ENCODE assay signal across 3 cellular contexts in the genomic region with DNA sequence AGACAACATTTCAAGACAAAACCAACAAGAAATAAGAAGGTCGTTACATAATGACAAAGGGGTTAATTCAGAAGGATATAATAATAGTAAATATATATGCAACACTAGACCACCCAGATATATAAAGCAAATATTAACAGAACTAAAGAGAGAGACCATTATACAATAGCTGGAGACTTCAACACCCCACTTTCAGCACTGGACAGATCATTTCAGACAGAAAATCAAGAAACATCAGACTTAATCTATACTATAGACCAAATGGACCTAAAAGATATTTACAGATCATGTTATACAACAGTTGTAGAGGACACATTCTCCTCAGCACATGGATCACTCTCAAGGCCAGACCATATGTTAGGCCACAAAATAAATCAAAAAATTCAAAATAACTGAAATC.
TF ChIP-seq lines count a peak whose summit lies in the region.

No MANE protein-coding gene starts in this region.

TF ChIP-seq in A549, 52 proteins besides CTCF, POLR2A, EP300 and RAD21:
- TF ChIP-seq, protein P1, sequence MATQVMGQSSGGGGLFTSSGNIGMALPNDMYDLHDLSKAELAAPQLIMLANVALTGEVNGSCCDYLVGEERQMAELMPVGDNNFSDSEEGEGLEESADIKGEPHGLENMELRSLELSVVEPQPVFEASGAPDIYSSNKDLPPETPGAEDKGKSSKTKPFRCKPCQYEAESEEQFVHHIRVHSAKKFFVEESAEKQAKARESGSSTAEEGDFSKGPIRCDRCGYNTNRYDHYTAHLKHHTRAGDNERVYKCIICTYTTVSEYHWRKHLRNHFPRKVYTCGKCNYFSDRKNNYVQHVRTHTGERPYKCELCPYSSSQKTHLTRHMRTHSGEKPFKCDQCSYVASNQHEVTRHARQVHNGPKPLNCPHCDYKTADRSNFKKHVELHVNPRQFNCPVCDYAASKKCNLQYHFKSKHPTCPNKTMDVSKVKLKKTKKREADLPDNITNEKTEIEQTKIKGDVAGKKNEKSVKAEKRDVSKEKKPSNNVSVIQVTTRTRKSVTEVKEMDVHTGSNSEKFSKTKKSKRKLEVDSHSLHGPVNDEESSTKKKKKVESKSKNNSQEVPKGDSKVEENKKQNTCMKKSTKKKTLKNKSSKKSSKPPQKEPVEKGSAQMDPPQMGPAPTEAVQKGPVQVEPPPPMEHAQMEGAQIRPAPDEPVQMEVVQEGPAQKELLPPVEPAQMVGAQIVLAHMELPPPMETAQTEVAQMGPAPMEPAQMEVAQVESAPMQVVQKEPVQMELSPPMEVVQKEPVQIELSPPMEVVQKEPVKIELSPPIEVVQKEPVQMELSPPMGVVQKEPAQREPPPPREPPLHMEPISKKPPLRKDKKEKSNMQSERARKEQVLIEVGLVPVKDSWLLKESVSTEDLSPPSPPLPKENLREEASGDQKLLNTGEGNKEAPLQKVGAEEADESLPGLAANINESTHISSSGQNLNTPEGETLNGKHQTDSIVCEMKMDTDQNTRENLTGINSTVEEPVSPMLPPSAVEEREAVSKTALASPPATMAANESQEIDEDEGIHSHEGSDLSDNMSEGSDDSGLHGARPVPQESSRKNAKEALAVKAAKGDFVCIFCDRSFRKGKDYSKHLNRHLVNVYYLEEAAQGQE (IDR thresholded peaks at IDR 0.05): peak; percentile 83
- TF ChIP-seq EHMT2 (IDR thresholded peaks at IDR 0.05; ENCODE audit: low read depth): 0 out of 2 replicates have a peak, but pooled peaks have one; percentile 38
- TF ChIP-seq GATA3 (IDR thresholded peaks at IDR 0.05; ENCODE audit: borderline replicate concordance): no peak

TF ChIP-seq in GM23338, 12 proteins besides CTCF, POLR2A, EP300 and RAD21:
- TF ChIP-seq, protein P1 (IDR thresholded peaks at IDR 0.05; ENCODE audit: unreplicated experiment): peak; percentile 46
- TF ChIP-seq, protein P2, sequence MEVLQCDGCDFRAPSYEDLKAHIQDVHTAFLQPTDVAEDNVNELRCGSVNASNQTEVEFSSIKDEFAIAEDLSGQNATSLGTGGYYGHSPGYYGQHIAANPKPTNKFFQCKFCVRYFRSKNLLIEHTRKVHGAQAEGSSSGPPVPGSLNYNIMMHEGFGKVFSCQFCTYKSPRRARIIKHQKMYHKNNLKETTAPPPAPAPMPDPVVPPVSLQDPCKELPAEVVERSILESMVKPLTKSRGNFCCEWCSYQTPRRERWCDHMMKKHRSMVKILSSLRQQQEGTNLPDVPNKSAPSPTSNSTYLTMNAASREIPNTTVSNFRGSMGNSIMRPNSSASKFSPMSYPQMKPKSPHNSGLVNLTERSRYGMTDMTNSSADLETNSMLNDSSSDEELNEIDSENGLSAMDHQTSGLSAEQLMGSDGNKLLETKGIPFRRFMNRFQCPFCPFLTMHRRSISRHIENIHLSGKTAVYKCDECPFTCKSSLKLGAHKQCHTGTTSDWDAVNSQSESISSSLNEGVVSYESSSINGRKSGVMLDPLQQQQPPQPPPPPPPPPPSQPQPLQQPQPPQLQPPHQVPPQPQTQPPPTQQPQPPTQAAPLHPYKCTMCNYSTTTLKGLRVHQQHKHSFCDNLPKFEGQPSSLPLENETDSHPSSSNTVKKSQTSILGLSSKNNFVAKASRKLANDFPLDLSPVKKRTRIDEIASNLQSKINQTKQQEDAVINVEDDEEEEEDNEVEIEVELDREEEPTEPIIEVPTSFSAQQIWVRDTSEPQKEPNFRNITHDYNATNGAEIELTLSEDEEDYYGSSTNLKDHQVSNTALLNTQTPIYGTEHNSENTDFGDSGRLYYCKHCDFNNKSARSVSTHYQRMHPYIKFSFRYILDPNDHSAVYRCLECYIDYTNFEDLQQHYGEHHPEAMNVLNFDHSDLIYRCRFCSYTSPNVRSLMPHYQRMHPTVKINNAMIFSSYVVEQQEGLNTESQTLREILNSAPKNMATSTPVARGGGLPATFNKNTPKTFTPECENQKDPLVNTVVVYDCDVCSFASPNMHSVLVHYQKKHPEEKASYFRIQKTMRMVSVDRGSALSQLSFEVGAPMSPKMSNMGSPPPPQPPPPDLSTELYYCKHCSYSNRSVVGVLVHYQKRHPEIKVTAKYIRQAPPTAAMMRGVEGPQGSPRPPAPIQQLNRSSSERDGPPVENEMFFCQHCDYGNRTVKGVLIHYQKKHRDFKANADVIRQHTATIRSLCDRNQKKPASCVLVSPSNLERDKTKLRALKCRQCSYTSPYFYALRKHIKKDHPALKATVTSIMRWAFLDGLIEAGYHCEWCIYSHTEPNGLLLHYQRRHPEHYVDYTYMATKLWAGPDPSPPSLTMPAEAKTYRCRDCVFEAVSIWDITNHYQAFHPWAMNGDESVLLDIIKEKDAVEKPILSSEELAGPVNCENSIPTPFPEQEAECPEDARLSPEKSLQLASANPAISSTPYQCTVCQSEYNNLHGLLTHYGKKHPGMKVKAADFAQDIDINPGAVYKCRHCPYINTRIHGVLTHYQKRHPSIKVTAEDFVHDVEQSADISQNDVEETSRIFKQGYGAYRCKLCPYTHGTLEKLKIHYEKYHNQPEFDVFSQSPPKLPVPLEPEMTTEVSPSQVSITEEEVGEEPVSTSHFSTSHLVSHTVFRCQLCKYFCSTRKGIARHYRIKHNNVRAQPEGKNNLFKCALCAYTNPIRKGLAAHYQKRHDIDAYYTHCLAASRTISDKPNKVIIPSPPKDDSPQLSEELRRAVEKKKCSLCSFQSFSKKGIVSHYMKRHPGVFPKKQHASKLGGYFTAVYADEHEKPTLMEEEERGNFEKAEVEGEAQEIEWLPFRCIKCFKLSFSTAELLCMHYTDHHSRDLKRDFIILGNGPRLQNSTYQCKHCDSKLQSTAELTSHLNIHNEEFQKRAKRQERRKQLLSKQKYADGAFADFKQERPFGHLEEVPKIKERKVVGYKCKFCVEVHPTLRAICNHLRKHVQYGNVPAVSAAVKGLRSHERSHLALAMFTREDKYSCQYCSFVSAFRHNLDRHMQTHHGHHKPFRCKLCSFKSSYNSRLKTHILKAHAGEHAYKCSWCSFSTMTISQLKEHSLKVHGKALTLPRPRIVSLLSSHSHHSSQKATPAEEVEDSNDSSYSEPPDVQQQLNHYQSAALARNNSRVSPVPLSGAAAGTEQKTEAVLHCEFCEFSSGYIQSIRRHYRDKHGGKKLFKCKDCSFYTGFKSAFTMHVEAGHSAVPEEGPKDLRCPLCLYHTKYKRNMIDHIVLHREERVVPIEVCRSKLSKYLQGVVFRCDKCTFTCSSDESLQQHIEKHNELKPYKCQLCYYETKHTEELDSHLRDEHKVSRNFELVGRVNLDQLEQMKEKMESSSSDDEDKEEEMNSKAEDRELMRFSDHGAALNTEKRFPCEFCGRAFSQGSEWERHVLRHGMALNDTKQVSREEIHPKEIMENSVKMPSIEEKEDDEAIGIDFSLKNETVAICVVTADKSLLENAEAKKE (CRISPR knock-in tag; IDR thresholded peaks at IDR 0.05): no peak

TF ChIP-seq in Ishikawa, 13 proteins besides CTCF, POLR2A, EP300 and RAD21:
- TF ChIP-seq, protein P1 (IDR thresholded peaks at IDR 0.05; ENCODE audit: low read depth): peak; percentile 77
- no peak for TF ChIP-seq TAF1 (IDR thresholded peaks at IDR 0.05; ENCODE audit: low read depth)
- TF ChIP-seq YY1 (IDR thresholded peaks at IDR 0.05; ENCODE audit: low read depth): no peak
- no peak for TF ChIP-seq ZBTB7A (IDR thresholded peaks at IDR 0.05; ENCODE audit: low read depth)
- TF ChIP-seq TEAD4 (IDR thresholded peaks at IDR 0.05): no peak
TF ChIP-seq in Ishikawa: peak in this region for 1.
